Comparison of ENCODE assay signal across 7 cellular contexts in the genomic region with DNA sequence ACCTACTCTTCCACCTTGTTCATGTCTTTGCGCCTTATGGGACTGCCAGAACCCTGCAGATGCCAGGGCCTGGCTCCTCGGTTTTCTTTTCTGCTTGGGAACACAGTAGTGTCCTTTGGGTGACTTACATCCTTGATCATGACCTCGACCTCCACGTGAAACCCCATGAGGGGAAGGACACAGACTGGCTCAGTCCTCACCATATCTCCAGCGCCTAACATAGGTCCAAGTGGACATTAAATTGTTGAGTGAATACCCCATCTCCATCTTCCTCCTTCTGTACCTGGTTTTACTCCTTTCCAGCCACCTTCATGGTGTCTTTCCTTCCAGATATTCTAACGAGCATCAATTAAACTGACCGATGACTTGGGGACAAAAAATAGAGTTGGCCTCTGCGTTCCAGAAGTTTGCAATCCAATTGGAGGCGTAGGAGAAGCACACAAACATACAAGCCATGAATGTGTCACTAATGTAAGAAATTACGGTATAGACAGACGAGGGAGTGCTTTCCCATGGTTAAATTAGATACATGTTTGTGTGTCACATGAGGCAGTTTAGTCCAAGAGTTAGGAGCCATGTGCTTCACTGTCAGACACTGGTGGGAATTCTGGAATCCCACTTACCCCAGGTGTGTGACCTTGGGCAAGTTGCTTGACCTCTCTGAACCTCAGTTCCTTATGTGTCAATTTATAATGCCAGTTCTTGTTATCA. TPM values are rescaled to one million over a fixed set of nuclear protein-coding genes. Genes with fewer than 3 reads are reported as not detected.
DNase-seq lines count a peak whose midpoint lies in the region; ATAC-seq and TF ChIP-seq lines count a peak whose summit lies in the region.

No MANE protein-coding gene starts in this region.

- no CpG with 5 or more reads among the region's 11 CpGs for WGBS in iPS DF 6.9 (ENCODE audit: insufficient coverage, insufficient read length)

- H3K4me1 Mint-ChIP-seq in HFFc6 (ENCODE audit: low read depth): peaks cover 42% of the 10 kb centered on the region
- peaks cover 37% of the 10 kb centered on the region for H3K4me1 Mint-ChIP-seq in activated CD4-positive, alpha-beta memory T cell treated with anti-CD3 and anti-CD28 coated beads, Interleukin-2, amount 10 ng/mL, durations not matched to agents 7 days and 5 days
- H3K4me1 Mint-ChIP-seq in stimulated activated naive B cell treated with anti-CD40 and anti-IgM and Interleukin-4, amounts not matched to agents 10 μg/mL and 1 μg/mL and 100 μg/mL, for 72 hours: peaks cover 19 to 56% of the 10 kb centered on the region in 2 donors

- TF ChIP-seq CTCF in HFFc6 (IDR thresholded peaks at IDR 0.05): no peak

- H3K27me3 ChIP-seq in iPS DF 6.9 (ENCODE audit: control insufficient read depth, insufficient read depth, low read length): no peaks in the 10 kb centered on the region

- DNase-seq in HFFc6 (no peak), iPS DF 6.9 (ENCODE audit: low read depth, low spot score) (no peak), DMS79 treated with DMSO at 0.1 percent for 48 hours (lab: John Stamatoyannopoulos, UW) (no peak), NCI-H524 treated with DMSO at 0.1 percent for 48 hours (lab: John Stamatoyannopoulos, UW) (no peak)
- DNase-seq in activated CD4-positive, alpha-beta memory T cell treated with anti-CD3 and anti-CD28 coated beads, Interleukin-2, amount 10 ng/mL, durations not matched to agents 7 days and 5 days: no peak
- no peak for DNase-seq in stimulated activated naive B cell treated with anti-CD40 and anti-IgM and Interleukin-4, amounts not matched to agents 10 μg/mL and 1 μg/mL and 100 μg/mL, for 72 hours

- peaks cover 10% of the 10 kb centered on the region for H3K27me3 Mint-ChIP-seq in HFFc6 (ENCODE audit: insufficient read depth)
- peaks cover 4% of the 10 kb centered on the region for H3K27me3 Mint-ChIP-seq in activated CD4-positive, alpha-beta memory T cell treated with anti-CD3 and anti-CD28 coated beads, Interleukin-2, amount 10 ng/mL, durations not matched to agents 7 days and 5 days
- no peaks in the 10 kb centered on the region for H3K27me3 Mint-ChIP-seq in stimulated activated naive B cell treated with anti-CD40 and anti-IgM and Interleukin-4, amounts not matched to agents 10 μg/mL and 1 μg/mL and 100 μg/mL, for 72 hours

- H3K4me3 ChIP-seq in iPS DF 6.9 (ENCODE audit: low read length): peak overlapping the region; percentile 61; the same call in 1 of the 2 replicates

- peaks cover 2% of the 10 kb centered on the region; the same call in 1 of the 2 replicates for H3K4me1 ChIP-seq in iPS DF 6.9 (ENCODE audit: control insufficient read depth, insufficient read depth, low read length)

- H3K9me3 Mint-ChIP-seq in HFFc6: no peaks in the 10 kb centered on the region
- no peaks in the 10 kb centered on the region for H3K9me3 Mint-ChIP-seq in activated CD4-positive, alpha-beta memory T cell treated with anti-CD3 and anti-CD28 coated beads, Interleukin-2, amount 10 ng/mL, durations not matched to agents 7 days and 5 days
- H3K9me3 Mint-ChIP-seq in stimulated activated naive B cell treated with anti-CD40 and anti-IgM and Interleukin-4, amounts not matched to agents 10 μg/mL and 1 μg/mL and 100 μg/mL, for 72 hours: no peaks in the 10 kb centered on the region

- H3K4me3 Mint-ChIP-seq in HFFc6: peak overlapping the region; percentile 98
- H3K4me3 Mint-ChIP-seq in activated CD4-positive, alpha-beta memory T cell treated with anti-CD3 and anti-CD28 coated beads, Interleukin-2, amount 10 ng/mL, durations not matched to agents 7 days and 5 days: peak overlapping the region; percentile 89
- H3K4me3 Mint-ChIP-seq in stimulated activated naive B cell treated with anti-CD40 and anti-IgM and Interleukin-4, amounts not matched to agents 10 μg/mL and 1 μg/mL and 100 μg/mL, for 72 hours: peak overlapping the region; percentile 88 to 94

- CTCF ChIA-PET in activated CD4-positive, alpha-beta memory T cell treated with anti-CD3 and anti-CD28 coated beads, Interleukin-2, amount 10 ng/mL, durations not matched to agents 7 days and 5 days (lab: Charles Lee): interaction anchor here (0.7 to 1.0 kb wide), 3 partner anchors 9 to 212 kb away, joined by 3 to 4 read pairs (median 3); a partner anchor contains a TSS

- H3K36me3 ChIP-seq in iPS DF 6.9 (ENCODE audit: control insufficient read depth, insufficient read depth, low read length): no peaks in the 10 kb centered on the region

- H3K27ac ChIP-seq in iPS DF 6.9 (ENCODE audit: low read length): no peak overlapping the region

- H3K27ac Mint-ChIP-seq in HFFc6: peak overlapping the region; percentile 97
- H3K27ac Mint-ChIP-seq in activated CD4-positive, alpha-beta memory T cell treated with anti-CD3 and anti-CD28 coated beads, Interleukin-2, amount 10 ng/mL, durations not matched to agents 7 days and 5 days: peak overlapping the region; percentile 85
- H3K27ac Mint-ChIP-seq in stimulated activated naive B cell treated with anti-CD40 and anti-IgM and Interleukin-4, amounts not matched to agents 10 μg/mL and 1 μg/mL and 100 μg/mL, for 72 hours: peak overlapping the region; percentile 100

- H3K36me3 Mint-ChIP-seq in HFFc6 (ENCODE audit: low read depth): no peaks in the 10 kb centered on the region
- H3K36me3 Mint-ChIP-seq in activated CD4-positive, alpha-beta memory T cell treated with anti-CD3 and anti-CD28 coated beads, Interleukin-2, amount 10 ng/mL, durations not matched to agents 7 days and 5 days (ENCODE audit: low read depth): peaks cover 3% of the 10 kb centered on the region
- peaks cover 8 to 17% of the 10 kb centered on the region in 2 donors for H3K36me3 Mint-ChIP-seq in stimulated activated naive B cell treated with anti-CD40 and anti-IgM and Interleukin-4, amounts not matched to agents 10 μg/mL and 1 μg/mL and 100 μg/mL, for 72 hours

- H3K9me3 ChIP-seq in iPS DF 6.9 (ENCODE audit: control insufficient read depth, insufficient read depth, low read length): no peaks in the 10 kb centered on the region

- POLR2A ChIA-PET in activated CD4-positive, alpha-beta memory T cell treated with anti-CD3 and anti-CD28 coated beads, Interleukin-2, amount 10 ng/mL, durations not matched to agents 7 days and 5 days (lab: Charles Lee): interaction anchor here (0.9 to 2.5 kb wide), 11 partner anchors 8 to 261 kb away, joined by 3 to 25 read pairs (median 7); a partner anchor contains a TSS

- ATAC-seq in stimulated activated naive B cell treated with anti-CD40 and anti-IgM and Interleukin-4, amounts not matched to agents 10 μg/mL and 1 μg/mL and 100 μg/mL, for 72 hours (replicated peaks): peak in 1 of 2 donors; percentile 1
- no peak for ATAC-seq in HG02973 (IDR thresholded peaks at IDR 0.05; ENCODE audit: unreplicated experiment)

RNA-seq across cellular contexts. Expression of a gene that starts 0.9 kb away (rescaled TPM):
- total RNA-seq in HFFc6 (2021; fragmentation: NEBNext Ultra II Directional; extraction: Animal tissue kit (Norgen Biotek cat#: 25700)): 10 to 100 TPM; 29.1 to 54.8 (median 36.8) TPM
- 10 to 100 TPM; 70.1 to 72.6 TPM for total RNA-seq in activated CD4-positive, alpha-beta memory T cell treated with anti-CD3 and anti-CD28 coated beads, Interleukin-2, amount 10 ng/mL, durations not matched to agents 7 days and 5 days
